ENCODE assay signal across 20 cellular contexts in the genomic region with DNA sequence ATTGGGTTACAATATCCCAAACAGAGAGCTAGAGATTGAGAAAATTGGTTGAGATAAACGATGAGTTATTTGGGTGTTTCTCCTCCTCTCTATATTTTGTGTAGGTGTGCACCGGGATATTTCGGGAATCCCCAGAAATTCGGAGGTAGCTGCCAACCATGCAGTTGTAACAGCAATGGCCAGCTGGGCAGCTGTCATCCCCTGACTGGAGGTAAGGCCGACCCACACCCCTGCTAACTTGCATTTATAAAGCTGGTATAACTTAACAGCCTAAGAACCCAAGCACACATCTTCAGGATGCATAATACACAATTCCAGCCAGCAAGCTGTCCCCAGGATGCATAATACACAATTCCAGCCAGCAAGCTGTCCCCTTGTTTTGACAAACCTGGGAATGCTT.
"Had no signal": no experiment of that assay in that cellular context is flagged by ENCODE, and none has a peak within 500 bp of the region (broad histone marks: within the 10 kb centered on the region; RNA-seq: fewer than 3 reads in every experiment).

No MANE protein-coding gene starts in this region.

- H3K9me3 Mint-ChIP-seq: effector memory CD8-positive, alpha-beta T cell; endodermal cell; naive B cell had no signal

- H3K27me3 Mint-ChIP-seq: dendritic cell treated with granulocyte-macrophage colony-stimulating factor and Interleukin-4, amounts not matched to agents 40 ng/mL and 50 ng/mL, for 4 days; effector memory CD8-positive, alpha-beta T cell; naive B cell had no signal

- H3K4me3 Mint-ChIP-seq: dendritic cell treated with granulocyte-macrophage colony-stimulating factor and Interleukin-4, amounts not matched to agents 40 ng/mL and 50 ng/mL, for 4 days; effector memory CD8-positive, alpha-beta T cell; endodermal cell; memory B cell; naive B cell had no signal

- H3K27ac ChIP-seq: colonic mucosa, esophagus squamous epithelium, gastrocnemius medialis, heart right ventricle, left lung, lower lobe of right lung had no signal

- H3K4me1 ChIP-seq: gastrocnemius medialis had no signal

- H3K36me3 Mint-ChIP-seq: memory B cell, naive B cell had no signal

- DNase-seq: colonic mucosa; cortex of kidney; effector CD8-positive, alpha-beta T cell; effector memory CD8-positive, alpha-beta T cell; endodermal cell; esophagus squamous epithelium; gastrocnemius medialis; glutamatergic neuron; head of caudate nucleus; heart right ventricle; hippocampal formation; left cardiac atrium; left lung; left ventricle myocardium superior; lower lobe of right lung; mesendoderm; midbrain; naive B cell had no signal

- ATAC-seq: effector memory CD8-positive, alpha-beta T cell; gastrocnemius medialis; heart right ventricle; left cardiac atrium; left lung; left ventricle myocardium superior; lower lobe of right lung had no signal

- H3K36me3 ChIP-seq: colonic mucosa, gastrocnemius medialis, left lung had no signal

- H3K4me3 ChIP-seq: colonic mucosa, esophagus squamous epithelium, gastrocnemius medialis, heart right ventricle, left lung, lower lobe of right lung had no signal

- H3K27ac Mint-ChIP-seq: dendritic cell treated with granulocyte-macrophage colony-stimulating factor and Interleukin-4, amounts not matched to agents 40 ng/mL and 50 ng/mL, for 4 days; effector memory CD8-positive, alpha-beta T cell; endodermal cell; memory B cell; naive B cell had no signal

- H3K9me3 ChIP-seq: colonic mucosa, esophagus squamous epithelium, gastrocnemius medialis, heart right ventricle, left lung, lower lobe of right lung had no signal

- H3K27me3 ChIP-seq: colonic mucosa, esophagus squamous epithelium, gastrocnemius medialis, heart right ventricle, left lung had no signal
